ENCODE assay signal across 17 cellular contexts in genomic region chr16:1548234-1548633, GRCh38. TPM values are rescaled to one million over a fixed set of nuclear protein-coding genes. Genes with fewer than 3 reads are reported as not detected.
DNase-seq lines count a peak whose midpoint lies in the region; ATAC-seq and TF ChIP-seq lines count a peak whose summit lies in the region.
"Had no signal": no experiment of that assay in that cellular context is flagged by ENCODE, and none has a peak within 500 bp of the region (broad histone marks: within the 10 kb centered on the region; RNA-seq: fewer than 3 reads in every experiment).

No MANE protein-coding gene starts in this region.

- H3K36me3 ChIP-seq in stomach (peaks cover 3 to 66% (median 46%) of the 10 kb centered on the region in 4 donors), GM23248 (ENCODE audit: low read depth) (peaks cover 4% of the 10 kb centered on the region; the same call in 1 of the 2 replicates)

- no peaks in the 10 kb centered on the region for H3K27me3 ChIP-seq in stomach
- H3K27me3 ChIP-seq in GM23248 (replicated peaks; ENCODE audit: insufficient read depth), result no peaks in the 10 kb centered on the region

- H3K79me2 ChIP-seq in GM23248 (ENCODE audit: insufficient read depth), result peaks cover 67% of the 10 kb centered on the region

- no peak for TF ChIP-seq EP300 in stomach (IDR thresholded peaks at IDR 0.05)

- H3K9me3 ChIP-seq in stomach, result no peaks in the 10 kb centered on the region
- H3K9me3 ChIP-seq in GM23248 (ENCODE audit: low read depth), result no peaks in the 10 kb centered on the region

- 58 to 75% (median 70%) methylated on average over 5 of the region's 5 CpGs for WGBS in stomach, 5 donors
- WGBS in GM23248 (ENCODE audit: low coverage in 1 of 2, low lambda C conversion rate in 2 of 2, missing lambda C conversion rate in 2 of 2), 2 experiments, result 92 to 100% methylated on average over 2 to 5 of the region's 5 CpGs

- peaks cover 7% of the 10 kb centered on the region for H3F3A ChIP-seq in GM23248 (ENCODE audit: insufficient read depth)

- TF ChIP-seq POLR2A in stomach (IDR thresholded peaks at IDR 0.05), result no peak

- no peak overlapping the region for H2AFZ ChIP-seq in GM23248

- no peak for DNase-seq in activated CD4-positive, alpha-beta memory T cell treated with anti-CD3 and anti-CD28 coated beads for 36 hours
- DNase-seq in activated CD4-positive, alpha-beta memory T cell treated with anti-CD3 and anti-CD28 coated beads, Interleukin-2, amount 10 ng/mL, durations not matched to agents 7 days and 5 days, result no peak
- DNase-seq in cardiac fibroblast (ENCODE audit: low read depth in 2 of 2), result peak; percentile 54 to 55
- peak; percentile 51 for DNase-seq in left kidney (ENCODE audit: low read depth, low spot score)
- DNase-seq in stomach, result no peak
- DNase-seq in immature natural killer cell, result no peak
- DNase-seq in GM23248, result no peak
- DNase-seq: H7, head of caudate nucleus, IMR-90, mesendoderm, NCI-H748 treated with DMSO at 0.1 percent for 48 hours, SIG-M5, WERI-Rb-1 had no signal

- in situ Hi-C loops in GM23248 (cut with MboI), result no loop called here

- CTCF ChIA-PET in activated CD4-positive, alpha-beta memory T cell treated with anti-CD3 and anti-CD28 coated beads for 36 hours (lab: Charles Lee), result no interaction called here
- CTCF ChIA-PET in activated CD4-positive, alpha-beta memory T cell treated with anti-CD3 and anti-CD28 coated beads, Interleukin-2, amount 10 ng/mL, durations not matched to agents 7 days and 5 days (lab: Charles Lee), result no interaction called here

- no peak for ATAC-seq in HG02623 (IDR thresholded peaks at IDR 0.05; ENCODE audit: unreplicated experiment)

- H3K4me1 Mint-ChIP-seq in activated CD4-positive, alpha-beta memory T cell treated with anti-CD3 and anti-CD28 coated beads for 36 hours (ENCODE audit: low read depth), result peaks cover 50% of the 10 kb centered on the region
- H3K4me1 Mint-ChIP-seq in activated CD4-positive, alpha-beta memory T cell treated with anti-CD3 and anti-CD28 coated beads, Interleukin-2, amount 10 ng/mL, durations not matched to agents 7 days and 5 days, result peaks cover 34% of the 10 kb centered on the region
- H3K4me1 Mint-ChIP-seq in immature natural killer cell, result peaks cover 29 to 43% of the 10 kb centered on the region in 2 donors

- H3K27ac Mint-ChIP-seq in activated CD4-positive, alpha-beta memory T cell treated with anti-CD3 and anti-CD28 coated beads for 36 hours, result peak overlapping the region; percentile 18
- no peak overlapping the region for H3K27ac Mint-ChIP-seq in activated CD4-positive, alpha-beta memory T cell treated with anti-CD3 and anti-CD28 coated beads, Interleukin-2, amount 10 ng/mL, durations not matched to agents 7 days and 5 days
- no peak overlapping the region for H3K27ac Mint-ChIP-seq in immature natural killer cell

- no peaks in the 10 kb centered on the region for H3K9me2 ChIP-seq in GM23248 (ENCODE audit: insufficient read depth)

- H3K4me3 Mint-ChIP-seq in activated CD4-positive, alpha-beta memory T cell treated with anti-CD3 and anti-CD28 coated beads for 36 hours, result no peak overlapping the region
- H3K4me3 Mint-ChIP-seq in activated CD4-positive, alpha-beta memory T cell treated with anti-CD3 and anti-CD28 coated beads, Interleukin-2, amount 10 ng/mL, durations not matched to agents 7 days and 5 days, result no peak overlapping the region
- no peak overlapping the region for H3K4me3 Mint-ChIP-seq in immature natural killer cell

- no peaks in the 10 kb centered on the region for H3K27me3 Mint-ChIP-seq in activated CD4-positive, alpha-beta memory T cell treated with anti-CD3 and anti-CD28 coated beads for 36 hours
- no peaks in the 10 kb centered on the region for H3K27me3 Mint-ChIP-seq in activated CD4-positive, alpha-beta memory T cell treated with anti-CD3 and anti-CD28 coated beads, Interleukin-2, amount 10 ng/mL, durations not matched to agents 7 days and 5 days
- peaks cover 0 to 4% (median 2%) of the 10 kb centered on the region in 3 donors for H3K27me3 Mint-ChIP-seq in immature natural killer cell (ENCODE audit: low read depth in 3 of 3)

- peaks cover 7% of the 10 kb centered on the region for H3K36me3 Mint-ChIP-seq in activated CD4-positive, alpha-beta memory T cell treated with anti-CD3 and anti-CD28 coated beads for 36 hours
- H3K36me3 Mint-ChIP-seq in activated CD4-positive, alpha-beta memory T cell treated with anti-CD3 and anti-CD28 coated beads, Interleukin-2, amount 10 ng/mL, durations not matched to agents 7 days and 5 days (ENCODE audit: low read depth), result peaks cover 44% of the 10 kb centered on the region
- H3K36me3 Mint-ChIP-seq in immature natural killer cell, result peaks cover 0 to 8% (median 6%) of the 10 kb centered on the region in 3 donors

- TF ChIP-seq CTCF in cardiac fibroblast (IDR thresholded peaks at IDR 0.05; ENCODE audit: low read depth, low read length) (no peak), stomach (IDR thresholded peaks at IDR 0.05) (no peak)

- H3K4me2 ChIP-seq in GM23248 (ENCODE audit: unreplicated experiment), result no peak overlapping the region

- no peaks in the 10 kb centered on the region; the same call in 1 of the 2 replicates for H4K20me1 ChIP-seq in GM23248 (ENCODE audit: insufficient read depth)

- H3K4me1 ChIP-seq in stomach (peaks cover 32 to 72% (median 56%) of the 10 kb centered on the region in 4 donors), GM23248 (ENCODE audit: insufficient read depth) (no peaks in the 10 kb centered on the region; the same call in 1 of the 2 replicates)

- H3K4me3 ChIP-seq in cardiac fibroblast (replicated peaks in 1 of 2; ENCODE audit: low read depth in 2 of 2, low read length in 2 of 2) (no peak overlapping the region), stomach (no peak overlapping the region), GM23248 (no peak overlapping the region)

- H3K27ac ChIP-seq in stomach (peak overlapping the region in 4 of 5 donors; percentile 25 to 88 (median 57)), GM23248 (no peak overlapping the region)

- intact Hi-C loops in activated CD4-positive, alpha-beta memory T cell treated with anti-CD3 and anti-CD28 coated beads for 36 hours (cut with micrococcal nuclease), result no loop called here
- intact Hi-C loops in stomach (cut with DNase I; ENCODE audit: low total_unique reads), result no loop called here

- no peaks in the 10 kb centered on the region for H3K9me3 Mint-ChIP-seq in activated CD4-positive, alpha-beta memory T cell treated with anti-CD3 and anti-CD28 coated beads for 36 hours
- no peaks in the 10 kb centered on the region for H3K9me3 Mint-ChIP-seq in activated CD4-positive, alpha-beta memory T cell treated with anti-CD3 and anti-CD28 coated beads, Interleukin-2, amount 10 ng/mL, durations not matched to agents 7 days and 5 days
- no peaks in the 10 kb centered on the region for H3K9me3 Mint-ChIP-seq in immature natural killer cell

- H3K9ac ChIP-seq in GM23248, result no peak overlapping the region

- POLR2A ChIA-PET in activated CD4-positive, alpha-beta memory T cell treated with anti-CD3 and anti-CD28 coated beads for 36 hours (lab: Charles Lee), result no interaction called here
- POLR2A ChIA-PET in activated CD4-positive, alpha-beta memory T cell treated with anti-CD3 and anti-CD28 coated beads, Interleukin-2, amount 10 ng/mL, durations not matched to agents 7 days and 5 days (lab: Charles Lee), result no interaction called here

RNA-seq across cellular contexts. Expression of gene TMEM204, which starts 14.8 kb away (rescaled TPM):
- 10 to 100 TPM; 14.8 to 15.5 TPM for total RNA-seq in activated CD4-positive, alpha-beta memory T cell treated with anti-CD3 and anti-CD28 coated beads for 36 hours
- 10 to 100 TPM; 42.9 to 43.5 TPM for total RNA-seq in activated CD4-positive, alpha-beta memory T cell treated with anti-CD3 and anti-CD28 coated beads, Interleukin-2, amount 10 ng/mL, durations not matched to agents 7 days and 5 days
- total RNA-seq in stomach, result 10 to 100 TPM in 3 of 5 donors, 1 to 10 TPM in 2; 2.7 to 45.8 (median 15.2) TPM
- 10 to 100 TPM; 10.2 to 20.5 (median 19.9) TPM for polyA plus RNA-seq in stomach
- 10 to 100 TPM; 23.0 to 41.0 (median 38.3) TPM for polyA plus RNA-seq in immature natural killer cell
- total RNA-seq in GM23248 (2014; rRNA removed; shearing (Covaris generic)), result 40.0 and 43.1 TPM in 2 replicates
- polyA plus RNA-seq in GM23248 (2016; fragmentation: Nextera tagmentation; extraction: Ambion mirVana), result 26.0 and 28.6 TPM in 2 replicates
- total RNA-seq: A673 had no signal

RNA-seq across cellular contexts. Expression of gene TELO2, which starts 55.1 kb away (rescaled TPM):
- total RNA-seq in activated CD4-positive, alpha-beta memory T cell treated with anti-CD3 and anti-CD28 coated beads for 36 hours, result 10 to 100 TPM; 62.6 to 63.2 TPM
- total RNA-seq in activated CD4-positive, alpha-beta memory T cell treated with anti-CD3 and anti-CD28 coated beads, Interleukin-2, amount 10 ng/mL, durations not matched to agents 7 days and 5 days, result 10 to 100 TPM; 49.4 to 51.9 TPM
- total RNA-seq in stomach, result 100 to 1,000 TPM in 2 of 5 donors, 10 to 100 TPM in 3; 23.5 to 107 (median 29.8) TPM
- 10 to 100 TPM; 12.4 to 53.6 (median 34.4) TPM for polyA plus RNA-seq in stomach
- polyA plus RNA-seq in immature natural killer cell, result 10 to 100 TPM; 12.0 to 16.4 (median 12.3) TPM
- total RNA-seq in GM23248 (2014; rRNA removed; shearing (Covaris generic)), result 24.7 and 29.3 TPM in 2 replicates
- 28.5 and 30.5 TPM in 2 replicates for polyA plus RNA-seq in GM23248 (2016; fragmentation: Nextera tagmentation; extraction: Ambion mirVana)

RNA-seq across cellular contexts. Expression of gene PTX4, which starts 59.5 kb away (rescaled TPM):
- not detected for total RNA-seq in activated CD4-positive, alpha-beta memory T cell treated with anti-CD3 and anti-CD28 coated beads for 36 hours
- total RNA-seq in activated CD4-positive, alpha-beta memory T cell treated with anti-CD3 and anti-CD28 coated beads, Interleukin-2, amount 10 ng/mL, durations not matched to agents 7 days and 5 days, result not detected
- not detected for total RNA-seq in stomach
- polyA plus RNA-seq in stomach, result not detected
- polyA plus RNA-seq in immature natural killer cell, result not detected
- not detected in 2 replicates for total RNA-seq in GM23248 (2014; rRNA removed; shearing (Covaris generic))
- 0.18 TPM in 1 of 2 replicates, not detected in the other for polyA plus RNA-seq in GM23248 (2016; fragmentation: Nextera tagmentation; extraction: Ambion mirVana)
- total RNA-seq: A673, H7, IMR-90, renal cortical epithelial cell had no signal

Comparison
In these comparisons a context has a peak if more than half of its experiments do, and no peak if none do; other contexts are left out.
1. DNase-seq: peak in cardiac fibroblast (2 of 2) and left kidney (single experiment); none in activated CD4-positive, alpha-beta memory T cell treated with anti-CD3 and anti-CD28 coated beads for 36 hours (single experiment), activated CD4-positive, alpha-beta memory T cell treated with anti-CD3 and anti-CD28 coated beads, Interleukin-2, amount 10 ng/mL, durations not matched to agents 7 days and 5 days (single experiment), stomach (single experiment), immature natural killer cell (0 of 3) and GM23248 (single experiment).